27 cellular contexts compared by ENCODE assay signal in the genomic region with DNA sequence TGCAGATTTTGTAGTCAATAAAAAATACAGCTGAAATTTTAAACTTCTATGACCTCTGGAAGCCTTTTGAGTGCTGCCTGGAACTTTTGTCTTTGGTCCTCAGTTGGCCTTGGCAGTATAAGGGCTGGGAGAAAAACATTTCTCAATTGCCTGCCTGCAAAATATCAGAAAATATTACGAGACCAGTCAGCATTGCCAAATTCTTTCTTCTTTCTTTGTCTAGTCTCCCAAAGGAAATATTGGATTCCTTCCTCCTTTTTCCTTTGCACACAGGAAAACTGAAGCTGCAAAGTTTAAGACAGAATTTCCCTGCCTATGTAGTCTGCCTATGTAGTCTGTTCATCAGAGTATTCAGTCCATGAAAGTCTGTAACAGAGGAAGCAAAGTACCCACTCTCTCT.
"Had no signal": no experiment of that assay in that cellular context is flagged by ENCODE, and none has a peak within 500 bp of the region (broad histone marks: within the 10 kb centered on the region; RNA-seq: fewer than 3 reads in every experiment).

No MANE protein-coding gene starts in this region.

- H3K9me3 ChIP-seq: ascending aorta, colonic mucosa, esophagus squamous epithelium, left lung, right lobe of liver, thoracic aorta, upper lobe of right lung had no signal

- H3K27me3 Mint-ChIP-seq: activated B cell treated with CpG ODN at 0.5 μM for 24 hours; activated CD4-positive, alpha-beta memory T cell treated with anti-CD3 and anti-CD28 coated beads for 36 hours; activated naive CD4-positive, alpha-beta T cell treated with anti-CD3 and anti-CD28 coated beads, Interleukin-2, amount 50 U/mL, for 24 hours; central memory CD8-positive, alpha-beta T cell; effector memory CD8-positive, alpha-beta T cell had no signal

- DNase-seq: activated B cell treated with CpG ODN at 0.5 μM for 24 hours; activated CD4-positive, alpha-beta memory T cell treated with anti-CD3 and anti-CD28 coated beads for 36 hours; activated CD4-positive, alpha-beta T cell treated with anti-CD3 and anti-CD28 coated beads for 4 hours; activated gamma-delta T cell; activated T-cell treated with anti-CD3 and anti-CD28 coated beads for 4 hours; brain microvascular endothelial cell; colonic mucosa; dorsolateral prefrontal cortex; effector memory CD8-positive, alpha-beta T cell; esophagus squamous epithelium; foreskin keratinocyte; immature natural killer cell; left lung; mammary epithelial cell; natural killer cell; right lobe of liver; stimulated activated CD4-positive, alpha-beta T cell treated with anti-CD3 and anti-CD28 coated beads, Interleukin-4, amount 100 ng/mL, for 1 hour; stimulated activated naive CD4-positive, alpha-beta T cell; T1000; upper lobe of right lung had no signal

- H3K36me3 Mint-ChIP-seq: activated CD4-positive, alpha-beta memory T cell treated with anti-CD3 and anti-CD28 coated beads for 36 hours; activated naive CD4-positive, alpha-beta T cell treated with anti-CD3 and anti-CD28 coated beads, Interleukin-2, amount 50 U/mL, for 24 hours; immature natural killer cell; natural killer cell had no signal

- H3K4me1 Mint-ChIP-seq: activated B cell treated with CpG ODN at 0.5 μM for 24 hours; activated naive CD4-positive, alpha-beta T cell treated with anti-CD3 and anti-CD28 coated beads, Interleukin-2, amount 50 U/mL, for 24 hours; central memory CD8-positive, alpha-beta T cell; immature natural killer cell; natural killer cell had no signal

- H3K4me2 ChIP-seq: hepatocyte had no signal

- H3K4me3 ChIP-seq: ascending aorta, colonic mucosa, dorsolateral prefrontal cortex, esophagus squamous epithelium, hepatocyte, left lung, right lobe of liver, thoracic aorta, upper lobe of right lung had no signal

- H3K4me1 ChIP-seq: ascending aorta, colonic mucosa, esophagus squamous epithelium, foreskin keratinocyte, left lung, right lobe of liver, upper lobe of right lung had no signal

- ATAC-seq: effector memory CD8-positive, alpha-beta T cell; foreskin keratinocyte; left lung; natural killer cell; right lobe of liver; upper lobe of right lung had no signal

- H3K9me3 Mint-ChIP-seq: T-helper 1 cell treated with Interleukin-12 subunit alpha and Interleukin-12 subunit beta and Interleukin-4 antibody, amounts not matched to agents 30 μg/mL and 1 μg/mL, for 36 hours had no signal

- H3K27ac Mint-ChIP-seq: activated B cell treated with CpG ODN at 0.5 μM for 24 hours; activated CD4-positive, alpha-beta memory T cell treated with anti-CD3 and anti-CD28 coated beads for 36 hours; activated naive CD4-positive, alpha-beta T cell treated with anti-CD3 and anti-CD28 coated beads, Interleukin-2, amount 50 U/mL, for 24 hours; effector memory CD8-positive, alpha-beta T cell; immature natural killer cell; mesothelial cell of epicardium; natural killer cell; T-helper 1 cell treated with Interleukin-12 subunit alpha and Interleukin-12 subunit beta and Interleukin-4 antibody, amounts not matched to agents 30 μg/mL and 1 μg/mL, for 36 hours had no signal

- H3K79me2 ChIP-seq: hepatocyte had no signal

- H3K27me3 ChIP-seq: ascending aorta, brain microvascular endothelial cell, colonic mucosa, esophagus squamous epithelium, foreskin keratinocyte, hepatocyte, left lung, right lobe of liver, upper lobe of right lung had no signal

- H3K27ac ChIP-seq: ascending aorta, brain microvascular endothelial cell, colonic mucosa, dorsolateral prefrontal cortex, esophagus squamous epithelium, foreskin keratinocyte, hepatocyte, left lung, right lobe of liver, thoracic aorta, upper lobe of right lung had no signal

- H3K36me3 ChIP-seq: ascending aorta, brain microvascular endothelial cell, colonic mucosa, esophagus squamous epithelium, left lung, right lobe of liver, thoracic aorta, upper lobe of right lung had no signal

- H3K4me3 Mint-ChIP-seq: activated B cell treated with CpG ODN at 0.5 μM for 24 hours; activated CD4-positive, alpha-beta memory T cell treated with anti-CD3 and anti-CD28 coated beads for 36 hours; activated naive CD4-positive, alpha-beta T cell treated with anti-CD3 and anti-CD28 coated beads, Interleukin-2, amount 50 U/mL, for 24 hours; central memory CD8-positive, alpha-beta T cell; effector memory CD8-positive, alpha-beta T cell; immature natural killer cell; mesothelial cell of epicardium; natural killer cell; T-helper 1 cell treated with Interleukin-12 subunit alpha and Interleukin-12 subunit beta and Interleukin-4 antibody, amounts not matched to agents 30 μg/mL and 1 μg/mL, for 36 hours had no signal

- H2AFZ ChIP-seq: hepatocyte had no signal
